In the genomic region with DNA sequence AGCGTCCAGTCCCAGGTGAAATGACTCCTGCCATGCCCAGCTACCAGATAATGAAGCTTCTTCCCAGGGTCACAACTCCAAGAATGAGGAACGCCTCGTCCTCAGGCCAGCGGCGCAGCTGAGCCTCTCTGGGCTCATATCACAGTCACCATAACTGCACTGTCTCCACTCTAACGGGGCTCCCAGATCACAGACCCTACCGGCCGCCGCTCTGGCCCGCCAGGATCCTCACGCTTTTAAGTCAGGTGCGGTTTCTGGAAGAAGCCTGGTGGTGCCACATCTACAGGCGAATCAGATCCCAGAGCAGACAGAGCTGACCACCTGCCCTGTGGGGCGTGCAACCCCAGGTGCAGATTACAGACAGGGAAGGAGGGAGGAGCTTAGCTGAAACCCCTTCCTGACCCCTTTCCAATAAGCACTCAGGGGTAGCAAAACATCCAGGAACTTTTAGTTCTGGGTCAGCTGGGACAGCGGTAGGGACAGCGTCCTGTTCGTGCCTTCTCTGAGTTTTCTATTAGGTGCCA, we compare ENCODE assay signal across 14 cellular contexts. TPM values are rescaled to one million over a fixed set of nuclear protein-coding genes. Genes with fewer than 3 reads are reported as not detected.
DNase-seq lines count a peak whose midpoint lies in the region; ATAC-seq and TF ChIP-seq lines count a peak whose summit lies in the region.
"Had no signal": no experiment of that assay in that cellular context is flagged by ENCODE, and none has a peak within 500 bp of the region (broad histone marks: within the 10 kb centered on the region; RNA-seq: fewer than 3 reads in every experiment).

No MANE protein-coding gene starts in this region.

- intact Hi-C loops in Caco-2 (cut with micrococcal nuclease; ENCODE audit: unreplicated experiment): loop anchor here (5.0 kb wide), 2 partner anchors 391 to 461 kb away; no protein-coding TSS in a partner anchor

- POLR2A ChIA-PET in Caco-2 (lab: Charles Lee): no interaction called here

- no peaks in the 10 kb centered on the region for H3K79me2 ChIP-seq in MM.1S (ENCODE audit: low read length)
- H3K79me2 ChIP-seq in osteoblast (ENCODE audit: insufficient read depth, low read length): no peaks in the 10 kb centered on the region

- no peak overlapping the region for H3K27ac Mint-ChIP-seq in Caco-2 (ENCODE audit: unreplicated experiment)

- H4K20me1 ChIP-seq in BLaER1 treated with 17β-estradiol and CSF1 and Interleukin-3, amounts not matched to agents 10 nM and 100 nM: 0 out of 22 replicates have a peak, but pooled peaks cover 0 to 3% (median 0%) of the 10 kb centered on the region in 11 experiments
- H4K20me1 ChIP-seq in MM.1S (ENCODE audit: insufficient read depth, low read length) (no peaks in the 10 kb centered on the region), osteoblast (ENCODE audit: insufficient read depth, low read length) (no peaks in the 10 kb centered on the region)

- no peaks in the 10 kb centered on the region for H3K36me3 ChIP-seq in BLaER1 treated with 17β-estradiol and CSF1 and Interleukin-3, amounts not matched to agents 10 nM and 100 nM
- no peaks in the 10 kb centered on the region for H3K36me3 ChIP-seq in MM.1S (replicated peaks; ENCODE audit: insufficient read depth, low read length)
- no peaks in the 10 kb centered on the region for H3K36me3 ChIP-seq in osteoblast (ENCODE audit: insufficient read depth, low read length)
- H3K36me3 ChIP-seq in Caco-2 (ENCODE audit: control insufficient read depth, insufficient read depth, low read length): no peaks in the 10 kb centered on the region

- no peak overlapping the region for H3K4me3 ChIP-seq in BLaER1 treated with 17β-estradiol and CSF1 and Interleukin-3, amounts not matched to agents 10 nM and 100 nM
- H3K4me3 ChIP-seq in MM.1S (ENCODE audit: low read length): no peak overlapping the region
- no peak overlapping the region for H3K4me3 ChIP-seq in osteoblast (ENCODE audit: insufficient read depth, low read length)
- no peak overlapping the region for H3K4me3 ChIP-seq in Caco-2 (ENCODE audit: low read depth, low read length)

- CTCF ChIA-PET in Caco-2 (lab: Charles Lee): no interaction called here

- H3K27ac ChIP-seq in BLaER1 treated with 17β-estradiol and CSF1 and Interleukin-3, amounts not matched to agents 10 nM and 100 nM: no peak overlapping the region
- H3K27ac ChIP-seq in MM.1S (ENCODE audit: low read length): no peak overlapping the region
- no peak overlapping the region for H3K27ac ChIP-seq in osteoblast (ENCODE audit: low read depth, low read length)

- no TSS peak for BruUV-seq in Caco-2 (replicated peaks; lab: Mats Ljungman, UMichigan)

- DNase-seq in MM.1S: no peak
- peak; percentile 22 for DNase-seq in left kidney (ENCODE audit: low read depth, low spot score)
- peak; percentile 29 for DNase-seq in osteoblast (ENCODE audit: insufficient read length, low spot score, missing footprints)
- no peak for DNase-seq in Caco-2
- no peak for DNase-seq in putamen (ENCODE audit: low spot score)
- no peak for DNase-seq in DMS53 treated with DMSO at 0.1 percent for 48 hours (lab: John Stamatoyannopoulos, UW; ENCODE audit: unreplicated experiment)
- DNase-seq: ACHN; NCI-H1436 treated with DMSO at 0.1 percent for 48 hours; NCI-H2081; NCI-H2227 treated with DMSO at 0.1 percent for 48 hours; NCI-H524 treated with DMSO at 0.1 percent for 48 hours; NK-92 treated with Interleukin-12 subunit alpha and Interleukin-12 subunit beta, amount 100 ng/mL, for 24 hours had no signal

- H3F3A ChIP-seq in MM.1S (ENCODE audit: insufficient read depth, low read length): peaks cover 3% of the 10 kb centered on the region; the same call in 1 of the 2 replicates

- H3K27me3 Mint-ChIP-seq in Caco-2 (ENCODE audit: insufficient read depth, unreplicated experiment): no peaks in the 10 kb centered on the region

- H3K4me3 Mint-ChIP-seq in Caco-2 (ENCODE audit: unreplicated experiment): no peak overlapping the region

- H3K9me3 ChIP-seq in BLaER1 treated with 17β-estradiol and CSF1 and Interleukin-3, amounts not matched to agents 10 nM and 100 nM (replicated peaks in 1 of 11): peaks cover 0 to 18% (median 9%) of the 10 kb centered on the region in 11 experiments; a peak in 9 of 22 replicates
- no peaks in the 10 kb centered on the region for H3K9me3 ChIP-seq in MM.1S (replicated peaks; ENCODE audit: insufficient read depth, low read length)
- H3K9me3 ChIP-seq in osteoblast (ENCODE audit: low read depth, low read length): no peaks in the 10 kb centered on the region
- H3K9me3 ChIP-seq in Caco-2: no peaks in the 10 kb centered on the region

- no peaks in the 10 kb centered on the region for H3K9me3 Mint-ChIP-seq in Caco-2 (ENCODE audit: unreplicated experiment)

- no peak overlapping the region for H3K9ac ChIP-seq in BLaER1 treated with 17β-estradiol and CSF1 and Interleukin-3, amounts not matched to agents 10 nM and 100 nM
- no peak overlapping the region for H3K9ac ChIP-seq in MM.1S (ENCODE audit: low read length)

- H3K4me1 Mint-ChIP-seq in Caco-2 (ENCODE audit: low read depth, unreplicated experiment): no peaks in the 10 kb centered on the region

- no peak for ATAC-seq in GM19463 (IDR thresholded peaks at IDR 0.05; ENCODE audit: unreplicated experiment)

- TF ChIP-seq CTCF in MM.1S (IDR thresholded peaks at IDR 0.05; ENCODE audit: low read length): no peak
- TF ChIP-seq CTCF in osteoblast (IDR thresholded peaks at IDR 0.05; ENCODE audit: extremely low read depth, low read depth, low read length): no peak
- no peak for TF ChIP-seq CTCF in Caco-2 (IDR thresholded peaks at IDR 0.05; ENCODE audit: insufficient read depth in 1 of 2, low read depth in 1 of 2, low read length in 1 of 2, severe bottlenecking in 1 of 2, unreplicated experiment in 1 of 2)

- H2AFZ ChIP-seq in MM.1S (ENCODE audit: low read length) (no peak overlapping the region), osteoblast (ENCODE audit: low read length) (no peak overlapping the region)

- no peaks in the 10 kb centered on the region for H3K9me2 ChIP-seq in MM.1S (replicated peaks; ENCODE audit: insufficient read depth, low read length)

- peak overlapping the region in 9 of 11 experiments; percentile 88 to 98 (median 95); a peak in 18 of 22 replicates for H3K4me2 ChIP-seq in BLaER1 treated with 17β-estradiol and CSF1 and Interleukin-3, amounts not matched to agents 10 nM and 100 nM
- peak overlapping the region; percentile 21; the same call in 1 of the 2 replicates for H3K4me2 ChIP-seq in MM.1S (ENCODE audit: low read depth, low read length)
- H3K4me2 ChIP-seq in osteoblast (ENCODE audit: insufficient read depth, low read length): no peak overlapping the region

- peaks cover 42 to 54% (median 48%) of the 10 kb centered on the region in 11 experiments for H3K27me3 ChIP-seq in BLaER1 treated with 17β-estradiol and CSF1 and Interleukin-3, amounts not matched to agents 10 nM and 100 nM
- H3K27me3 ChIP-seq in MM.1S (replicated peaks; ENCODE audit: insufficient read depth, low read length): no peaks in the 10 kb centered on the region
- H3K27me3 ChIP-seq in osteoblast (ENCODE audit: insufficient read depth, low read length): peaks cover 59% of the 10 kb centered on the region
- no peaks in the 10 kb centered on the region for H3K27me3 ChIP-seq in Caco-2 (replicated peaks; ENCODE audit: control insufficient read depth, insufficient read depth, low read length)

- H3K4me1 ChIP-seq in BLaER1 treated with 17β-estradiol and CSF1 and Interleukin-3, amounts not matched to agents 10 nM and 100 nM: peaks cover 34 to 93% (median 85%) of the 10 kb centered on the region in 10 experiments
- peaks cover 20% of the 10 kb centered on the region; the same call in 1 of the 2 replicates for H3K4me1 ChIP-seq in MM.1S (ENCODE audit: low read length)
- H3K4me1 ChIP-seq in osteoblast (ENCODE audit: insufficient read depth, low read length): peaks cover 6% of the 10 kb centered on the region
- peaks cover 20% of the 10 kb centered on the region; the same call in 1 of the 2 replicates for H3K4me1 ChIP-seq in Caco-2

- H3K36me3 Mint-ChIP-seq in Caco-2 (ENCODE audit: insufficient read depth, unreplicated experiment): no peaks in the 10 kb centered on the region

RNA-seq across cellular contexts. Expression of a gene that starts 3.7 kb away (rescaled TPM):
- total RNA-seq in osteoblast (18.8 and 26.8 TPM in 2 replicates), Caco-2 (2022) (3.2 and 3.9 TPM in 2 replicates)

Comparison
In these comparisons a context has a peak if more than half of its experiments do, and no peak if none do; other contexts are left out.
1. DNase-seq: peak in left kidney (single experiment) and osteoblast (single experiment); none in MM.1S (single experiment), Caco-2 (0 of 2), putamen (single experiment) and DMS53 treated with DMSO at 0.1 percent for 48 hours (single experiment).